In genomic region chr9:137429546-137429890, GRCh38 we compare ENCODE assay signal across 31 cellular contexts. TPM values are rescaled to one million over a fixed set of nuclear protein-coding genes. Genes with fewer than 3 reads are reported as not detected.
DNase-seq lines count a peak whose midpoint lies in the region; ATAC-seq, FAIRE-seq and TF ChIP-seq lines count a peak whose summit lies in the region.
"Had no signal": no experiment of that assay in that cellular context is flagged by ENCODE, and none has a peak within 500 bp of the region (broad histone marks: within the 10 kb centered on the region; RNA-seq: fewer than 3 reads in every experiment).

No MANE protein-coding gene starts in this region.

- POLR2A ChIA-PET in T-cell (lab: Charles Lee): no interaction called here

- H3K27ac Mint-ChIP-seq in T-cell: no peak overlapping the region
- H3K27ac Mint-ChIP-seq: activated CD8-positive, alpha-beta memory T cell treated with anti-CD3 and anti-CD28 coated beads, Interleukin-2, amount 10 ng/mL, durations not matched to agents 7 days and 5 days; activated T-cell treated with anti-CD3 and anti-CD28 coated beads, Interleukin-2, amount 50 U/mL, for 72 hours; brain; immature natural killer cell; natural killer cell treated with Interleukin-12 subunit alpha and Interleukin-12 subunit beta and Interleukin-15 and Interleukin-18, amount 100 ng/mL, for 72 hours; WTC11 had no signal

- no peaks in the 10 kb centered on the region for H3K27me3 Mint-ChIP-seq in T-cell
- H3K27me3 Mint-ChIP-seq: brain; natural killer cell treated with Interleukin-12 subunit alpha and Interleukin-12 subunit beta and Interleukin-15 and Interleukin-18, amount 100 ng/mL, for 72 hours had no signal

- H3K27ac ChIP-seq in right atrium auricular region: no peak overlapping the region
- H3K27ac ChIP-seq in kidney (ENCODE audit: low read depth in 2 of 2, low read length in 2 of 2): no peak overlapping the region
- H3K27ac ChIP-seq in aorta (ENCODE audit: low read depth in 1 of 2, low read length in 2 of 2): no peak overlapping the region
- H3K27ac ChIP-seq: adrenal gland, gastroesophageal sphincter, left lung had no signal

- H3K4me3 ChIP-seq in right atrium auricular region (no peak overlapping the region), kidney (ENCODE audit: low read length in 2 of 2) (no peak overlapping the region), aorta (ENCODE audit: low read length in 2 of 2) (no peak overlapping the region)
- H3K4me3 ChIP-seq: adrenal gland, gastroesophageal sphincter, left lung, smooth muscle cell had no signal

- H3K9ac ChIP-seq in kidney (ENCODE audit: low read length in 2 of 2): no peak overlapping the region

- CTCF ChIA-PET in T-cell (lab: Charles Lee): no interaction called here

- no peaks in the 10 kb centered on the region for H3K36me3 ChIP-seq in right atrium auricular region
- H3K36me3 ChIP-seq in kidney (ENCODE audit: control insufficient read depth in 1 of 2, insufficient read depth in 2 of 2, low read length in 2 of 2): no peaks in the 10 kb centered on the region
- no peaks in the 10 kb centered on the region for H3K36me3 ChIP-seq in aorta (ENCODE audit: control insufficient read depth in 1 of 2, insufficient read depth in 2 of 2, low read length in 1 of 2)
- H3K36me3 ChIP-seq: adrenal gland, gastroesophageal sphincter, left lung had no signal

- DNase-seq in cardiac septum (ENCODE audit: low spot score): peak; percentile 4
- DNase-seq in right atrium auricular region (ENCODE audit: low spot score): no peak
- peak; percentile 51 for DNase-seq in NAMALWA (ENCODE audit: low spot score)
- DNase-seq in kidney: peak; percentile 68
- DNase-seq in aorta: peak; percentile 39 to 61
- no peak for DNase-seq in GM20000 (ENCODE audit: low spot score)
- DNase-seq in iPS-NIHi11 (ENCODE audit: low spot score): no peak
- DNase-seq in T-cell: no peak
- DNase-seq: ACHN; activated CD4-positive, alpha-beta T cell treated with anti-CD3 and anti-CD28 coated beads, Interleukin-2, amount 50 U/mL, for 1 hour; activated CD8-positive, alpha-beta memory T cell treated with anti-CD3 and anti-CD28 coated beads, Interleukin-2, amount 10 ng/mL, durations not matched to agents 7 days and 5 days; activated naive CD4-positive, alpha-beta T cell treated with Interleukin-2 at 50 U/mL for 16 hours; activated T-cell treated with anti-CD3 and anti-CD28 coated beads, Interleukin-2, amount 50 U/mL, for 72 hours; C1 segment of cervical spinal cord; GOT3; hippocampal formation; immature natural killer cell; IMR-90; midbrain; NCI-H187 treated with DMSO at 0.1 percent for 48 hours; trophoblast cell had no signal

- no peaks in the 10 kb centered on the region for H3K9me3 ChIP-seq in right atrium auricular region
- H3K9me3 ChIP-seq in kidney (ENCODE audit: control insufficient read depth in 1 of 2, low read length in 2 of 2): no peaks in the 10 kb centered on the region
- no peaks in the 10 kb centered on the region for H3K9me3 ChIP-seq in aorta (ENCODE audit: control insufficient read depth, low read length)
- H3K9me3 ChIP-seq: adrenal gland, Caco-2, gastroesophageal sphincter, left lung had no signal

- 67 to 73% methylated on average over 14 of the region's 14 CpGs for whole genome bisulfite sequencing in aorta, 2 donors

- TF ChIP-seq CTCF in right atrium auricular region (IDR thresholded peaks at IDR 0.05) (no peak), kidney (IDR thresholded peaks at IDR 0.05; ENCODE audit: borderline replicate concordance, extremely low read depth, insufficient read depth) (no peak), GM20000 (IDR thresholded peaks at IDR 0.05; ENCODE audit: extremely low read depth, missing control alignments) (no peak)

- H3K4me1 Mint-ChIP-seq in T-cell: peaks cover 0 to 3% (median 2%) of the 10 kb centered on the region in 3 donors
- H3K4me1 Mint-ChIP-seq: WTC11 had no signal

- FAIRE-seq in kidney (lab: Jason Lieb, UNC): no peak

- ATAC-seq in aorta (ENCODE audit: low FRiP score) (no peak), T-cell (replicated peaks in 1 of 4) (no peak)
- ATAC-seq: activated CD8-positive, alpha-beta memory T cell treated with anti-CD3 and anti-CD28 coated beads, Interleukin-2, amount 10 ng/mL, durations not matched to agents 7 days and 5 days; activated T-cell treated with anti-CD3 and anti-CD28 coated beads, Interleukin-2, amount 50 U/mL, for 72 hours; gastroesophageal sphincter; left lung; natural killer cell treated with Interleukin-12 subunit alpha and Interleukin-12 subunit beta and Interleukin-15 and Interleukin-18, amount 100 ng/mL, for 72 hours had no signal

- no peaks in the 10 kb centered on the region for H3K9me3 Mint-ChIP-seq in T-cell
- H3K9me3 Mint-ChIP-seq: activated T-cell treated with anti-CD3 and anti-CD28 coated beads, Interleukin-2, amount 50 U/mL, for 72 hours; brain; immature natural killer cell; natural killer cell treated with Interleukin-12 subunit alpha and Interleukin-12 subunit beta and Interleukin-15 and Interleukin-18, amount 100 ng/mL, for 72 hours; WTC11 had no signal

- no peak overlapping the region for H3K4me3 Mint-ChIP-seq in T-cell
- H3K4me3 Mint-ChIP-seq: activated CD8-positive, alpha-beta memory T cell treated with anti-CD3 and anti-CD28 coated beads, Interleukin-2, amount 10 ng/mL, durations not matched to agents 7 days and 5 days; activated T-cell treated with anti-CD3 and anti-CD28 coated beads, Interleukin-2, amount 50 U/mL, for 72 hours; brain; immature natural killer cell; natural killer cell treated with Interleukin-12 subunit alpha and Interleukin-12 subunit beta and Interleukin-15 and Interleukin-18, amount 100 ng/mL, for 72 hours; WTC11 had no signal

- no peaks in the 10 kb centered on the region for H3K27me3 ChIP-seq in right atrium auricular region
- no peaks in the 10 kb centered on the region for H3K27me3 ChIP-seq in aorta (ENCODE audit: control insufficient read depth in 1 of 2, insufficient read depth in 2 of 2, low read length in 1 of 2)
- H3K27me3 ChIP-seq: adrenal gland, left lung had no signal

- no peaks in the 10 kb centered on the region for H3K36me3 Mint-ChIP-seq in T-cell
- H3K36me3 Mint-ChIP-seq: activated CD8-positive, alpha-beta memory T cell treated with anti-CD3 and anti-CD28 coated beads, Interleukin-2, amount 10 ng/mL, durations not matched to agents 7 days and 5 days; brain; immature natural killer cell; natural killer cell treated with Interleukin-12 subunit alpha and Interleukin-12 subunit beta and Interleukin-15 and Interleukin-18, amount 100 ng/mL, for 72 hours; WTC11 had no signal

- intact Hi-C loops in cardiac septum (cut with DNase I): no loop called here
- intact Hi-C loops in kidney (cut with DNase I): no loop called here
- intact Hi-C loops in aorta (cut with DNase I): loop anchor here in 1 of 2 donors (10.0 kb wide), 1 partner anchor 95 kb away; no protein-coding TSS in a partner anchor

- peaks cover 0 to under 1% of the 10 kb centered on the region in 2 donors for H3K4me1 ChIP-seq in right atrium auricular region
- no peaks in the 10 kb centered on the region for H3K4me1 ChIP-seq in kidney (ENCODE audit: control insufficient read depth in 1 of 2, insufficient read depth in 1 of 2, low read depth in 1 of 2, low read length in 2 of 2)
- no peaks in the 10 kb centered on the region for H3K4me1 ChIP-seq in aorta (ENCODE audit: control insufficient read depth in 1 of 2, insufficient read depth in 2 of 2, low read length in 2 of 2)
- H3K4me1 ChIP-seq: adrenal gland had no signal

RNA-seq across cellular contexts. Expression of gene NOXA1, which starts 6.3 kb away (rescaled TPM):
- total RNA-seq in cardiac septum: 3.3 TPM
- total RNA-seq in right atrium auricular region: 1 to 10 TPM in 1 of 2 donors, under 1 TPM in 1; 0.94 to 3.4 TPM
- 21.8 TPM for total RNA-seq in kidney
- polyA plus RNA-seq in kidney (ENCODE audit: insufficient read depth, low read depth, low replicate concordance): 19.1 TPM
- total RNA-seq in aorta: 1 to 10 TPM; 4.1 to 8.5 TPM
- 10 to 100 TPM in 1 of 2 donors, 1 to 10 TPM in 1; 2.9 to 12.6 TPM for polyA plus RNA-seq in aorta
- 10 to 100 TPM in 2 of 5 donors, 1 to 10 TPM in 3; 6.4 to 11.7 (median 8.1) TPM for total RNA-seq in T-cell
- total RNA-seq: IMR-90, M059J had no signal

RNA-seq across cellular contexts. Expression of gene EXD3, which starts 6.6 kb away (rescaled TPM):
- 11.3 TPM for total RNA-seq in cardiac septum
- total RNA-seq in right atrium auricular region: 1 to 10 TPM; 5.9 to 6.0 TPM
- total RNA-seq in kidney: 44.5 TPM
- polyA plus RNA-seq in kidney (ENCODE audit: insufficient read depth, low read depth, low replicate concordance): 18.9 TPM
- total RNA-seq in aorta: 10 to 100 TPM; 21.9 to 38.2 TPM
- 10 to 100 TPM; 15.9 to 96.8 TPM for polyA plus RNA-seq in aorta
- 10 to 100 TPM; 18.5 to 43.8 (median 38.0) TPM for total RNA-seq in T-cell

RNA-seq across cellular contexts. Expression of gene ENTPD8, which starts 11.6 kb away (rescaled TPM):
- total RNA-seq in cardiac septum: not detected
- not detected for total RNA-seq in right atrium auricular region
- 5.2 TPM for total RNA-seq in kidney
- 5.0 TPM for polyA plus RNA-seq in kidney (ENCODE audit: insufficient read depth, low read depth, low replicate concordance)
- not detected for total RNA-seq in aorta
- polyA plus RNA-seq in aorta: 1 to 10 TPM in 1 of 2 donors, not detected in 1; 3.1 TPM
- not detected for total RNA-seq in T-cell
- total RNA-seq: activated CD8-positive, alpha-beta memory T cell treated with anti-CD3 and anti-CD28 coated beads, Interleukin-2, amount 10 ng/mL, durations not matched to agents 7 days and 5 days; activated T-cell treated with anti-CD3 and anti-CD28 coated beads, Interleukin-2, amount 50 U/mL, for 72 hours; IMR-90; M059J; natural killer cell treated with Interleukin-12 subunit alpha and Interleukin-12 subunit beta and Interleukin-15 and Interleukin-18, amount 100 ng/mL, for 72 hours; smooth muscle cell had no signal
- polyA plus RNA-seq: fibroblast of lung, immature natural killer cell, smooth muscle cell had no signal

RNA-seq across cellular contexts. Expression of gene NSMF, which starts 29.6 kb away (rescaled TPM):
- total RNA-seq in cardiac septum: 12.2 TPM
- total RNA-seq in right atrium auricular region: 10 to 100 TPM; 16.2 to 26.2 TPM
- total RNA-seq in kidney: 49.5 TPM
- 32.7 TPM for polyA plus RNA-seq in kidney (ENCODE audit: insufficient read depth, low read depth, low replicate concordance)
- total RNA-seq in aorta: 10 to 100 TPM; 76.8 to 78.2 TPM
- 100 to 1,000 TPM in 1 of 2 donors, 10 to 100 TPM in 1; 75.5 to 154 TPM for polyA plus RNA-seq in aorta
- total RNA-seq in T-cell: 10 to 100 TPM; 40.5 to 89.5 (median 51.7) TPM

Comparison
In these comparisons a context has a peak if more than half of its experiments do, and no peak if none do; other contexts are left out.
1. DNase-seq: peak in cardiac septum (single experiment), NAMALWA (single experiment), kidney (single experiment) and aorta (2 of 2); none in right atrium auricular region (single experiment), GM20000 (single experiment), iPS-NIHi11 (single experiment) and T-cell (0 of 34).